In genomic region chr9:5435912-5436311, GRCh38 we compare ENCODE assay signal across 13 cellular contexts. TPM values are rescaled to one million over a fixed set of nuclear protein-coding genes. Genes with fewer than 3 reads are reported as not detected.
A peak's percentile ranks its signal among the peaks of the same experiment; 100 is the strongest.
DNase-seq lines count a peak whose midpoint lies in the region; ATAC-seq, FAIRE-seq and TF ChIP-seq lines count a peak whose summit lies in the region.
"Had no signal": no experiment of that assay in that cellular context is flagged by ENCODE, and none has a peak within 500 bp of the region (broad histone marks: within the 10 kb centered on the region; RNA-seq: fewer than 3 reads in every experiment).

No MANE protein-coding gene starts in this region.

- H3K9me3 ChIP-seq in T-helper 17 cell (ENCODE audit: control insufficient read depth, low read length, poor library complexity, severe bottlenecking): no peaks in the 10 kb centered on the region

- peaks cover 4% of the 10 kb centered on the region for H3K9me3 Mint-ChIP-seq in stimulated activated naive CD8-positive, alpha-beta T cell treated with anti-CD3 and anti-CD28 coated beads, Interleukin-15, Interleukin-2, amounts not matched to agents 100 ng/mL and 50 ng/mL, for 24 hours

- H3K27me3 Mint-ChIP-seq in stimulated activated naive CD8-positive, alpha-beta T cell treated with anti-CD3 and anti-CD28 coated beads, Interleukin-15, Interleukin-2, amounts not matched to agents 100 ng/mL and 50 ng/mL, for 24 hours: no peaks in the 10 kb centered on the region
- H3K27me3 Mint-ChIP-seq in T-helper 17 cell: no peaks in the 10 kb centered on the region

- H3K27ac Mint-ChIP-seq in stimulated activated naive CD8-positive, alpha-beta T cell treated with anti-CD3 and anti-CD28 coated beads, Interleukin-15, Interleukin-2, amounts not matched to agents 100 ng/mL and 50 ng/mL, for 24 hours: peak overlapping the region; percentile 98
- peak overlapping the region; percentile 97 for H3K27ac Mint-ChIP-seq in T-helper 17 cell
- H3K27ac Mint-ChIP-seq: neural progenitor cell had no signal

- no peak for FAIRE-seq in GM19239 (lab: Jason Lieb, UNC)
- FAIRE-seq: GM12892 had no signal

- peak overlapping the region; percentile 92 for H3K4me3 Mint-ChIP-seq in stimulated activated naive CD8-positive, alpha-beta T cell treated with anti-CD3 and anti-CD28 coated beads, Interleukin-15, Interleukin-2, amounts not matched to agents 100 ng/mL and 50 ng/mL, for 24 hours
- H3K4me3 Mint-ChIP-seq in T-helper 17 cell: no peak overlapping the region

- no peak overlapping the region for H3K27ac ChIP-seq in foreskin keratinocyte
- H3K27ac ChIP-seq: neural progenitor cell had no signal

- H3K4me1 ChIP-seq in foreskin keratinocyte: peaks cover 25% of the 10 kb centered on the region

- peaks cover 56% of the 10 kb centered on the region for H3K4me1 Mint-ChIP-seq in stimulated activated naive CD8-positive, alpha-beta T cell treated with anti-CD3 and anti-CD28 coated beads, Interleukin-15, Interleukin-2, amounts not matched to agents 100 ng/mL and 50 ng/mL, for 24 hours (ENCODE audit: low read depth)
- H3K4me1 Mint-ChIP-seq in T-helper 17 cell: peaks cover 24% of the 10 kb centered on the region

- peaks cover 50% of the 10 kb centered on the region for H3K36me3 Mint-ChIP-seq in stimulated activated naive CD8-positive, alpha-beta T cell treated with anti-CD3 and anti-CD28 coated beads, Interleukin-15, Interleukin-2, amounts not matched to agents 100 ng/mL and 50 ng/mL, for 24 hours (ENCODE audit: low read depth)
- H3K36me3 Mint-ChIP-seq in T-helper 17 cell (ENCODE audit: low read depth): peaks cover 7% of the 10 kb centered on the region

- no peak for DNase-seq in stimulated activated naive CD8-positive, alpha-beta T cell treated with anti-CD3 and anti-CD28 coated beads, Interleukin-15, Interleukin-2, amounts not matched to agents 100 U/mL and 50 U/mL, for 24 hours
- DNase-seq in T-helper 17 cell: no peak
- peak in 1 of 2 donors; percentile 48 for DNase-seq in foreskin keratinocyte
- no peak for DNase-seq in effector CD8-positive, alpha-beta T cell (lab: John Stamatoyannopoulos, UW)
- no peak for DNase-seq in GM19239 (ENCODE audit: insufficient read length, low spot score)
- DNase-seq in NCI-H128 (lab: John Stamatoyannopoulos, UW; ENCODE audit: unreplicated experiment): no peak
- DNase-seq: aorta, NCI-H1694, Right ventricle myocardium superior had no signal

- no peak for TF ChIP-seq CTCF in foreskin keratinocyte (conservative IDR thresholded peaks at IDR 0.05)

- H3K27me3 ChIP-seq in foreskin keratinocyte: no peaks in the 10 kb centered on the region
- H3K27me3 ChIP-seq: neural progenitor cell had no signal

- ATAC-seq in stimulated activated naive CD8-positive, alpha-beta T cell treated with anti-CD3 and anti-CD28 coated beads, Interleukin-15, Interleukin-2, amounts not matched to agents 100 U/mL and 50 U/mL, for 24 hours: no peak
- ATAC-seq in T-helper 17 cell: no peak
- peak; percentile 25 for ATAC-seq in foreskin keratinocyte
- ATAC-seq in HG03457 (IDR thresholded peaks at IDR 0.05; ENCODE audit: unreplicated experiment): no peak

RNA-seq across cellular contexts. Expression of gene PLGRKT, which starts 1.8 kb away (rescaled TPM):
- total RNA-seq in T-helper 17 cell (10 to 100 TPM; 17.4 to 23.5 TPM), foreskin keratinocyte (49.3 and 55.6 TPM in 2 replicates)
- polyA plus RNA-seq in foreskin keratinocyte: 56.3 and 57.2 TPM in 2 replicates

RNA-seq across cellular contexts. Expression of gene CD274, which starts 14.4 kb away (rescaled TPM):
- total RNA-seq in T-helper 17 cell (1 to 10 TPM; 4.7 to 6.7 TPM), foreskin keratinocyte (26.1 and 27.6 TPM in 2 replicates)
- polyA plus RNA-seq in foreskin keratinocyte: 11.5 and 12.1 TPM in 2 replicates
